Comparison of ENCODE assay signal across 10 cellular contexts in genomic region chr17:48996696-48997102, GRCh38. TPM values are rescaled to one million over a fixed set of nuclear protein-coding genes. Genes with fewer than 3 reads are reported as not detected.
DNase-seq lines count a peak whose midpoint lies in the region; ATAC-seq and TF ChIP-seq lines count a peak whose summit lies in the region.
"Had no signal": no experiment of that assay in that cellular context is flagged by ENCODE, and none has a peak within 500 bp of the region (broad histone marks: within the 10 kb centered on the region; RNA-seq: fewer than 3 reads in every experiment).

No MANE protein-coding gene starts in this region.

- POLR2A ChIA-PET in HEK293T (lab: Yijun Ruan, JAX): interaction anchor here (0.6 to 6.0 kb wide), 28 partner anchors 8 to 949 kb away, joined by 3 to 73 read pairs (median 6); partner anchors contain the start of genes ATP5MC1, GIP, NFE2L1 and SNF8

- ATAC-seq in foreskin keratinocyte: no peak

- peak overlapping the region; percentile 77 for H3K4me3 ChIP-seq in BE2C (ENCODE audit: low read depth, low read length)
- H3K4me3 ChIP-seq in adipocyte (ENCODE audit: low read length): peak overlapping the region; percentile 74
- H3K4me3 ChIP-seq in mesodermal cell (ENCODE audit: extremely low read depth, insufficient read depth, low read length, poor library complexity, severe bottlenecking): peak overlapping the region; percentile 97

- H3K27ac ChIP-seq in mesodermal cell (ENCODE audit: low read depth, low read length, severe bottlenecking) (peak overlapping the region; percentile 98), foreskin keratinocyte (no peak overlapping the region)

- no peak overlapping the region for H3K9ac ChIP-seq in adipocyte (ENCODE audit: low read length)

- 0 to 1% methylated on average over 7 to 17 of the region's 25 CpGs for WGBS in mesodermal cell (ENCODE audit: insufficient coverage in 2 of 2), 2 experiments

- H3K4me1 ChIP-seq in BE2C (no peaks in the 10 kb centered on the region), adipocyte (ENCODE audit: control insufficient read depth, insufficient read depth, low read length) (peaks cover 11% of the 10 kb centered on the region), mesodermal cell (ENCODE audit: control insufficient read depth, insufficient read depth, low read length, poor library complexity, severe bottlenecking) (peaks cover 15% of the 10 kb centered on the region), foreskin keratinocyte (no peaks in the 10 kb centered on the region)

- DNase-seq in BE2C (no peak), HEK293T (ENCODE audit: extremely low spot score) (no peak), adipocyte (ENCODE audit: low read depth) (no peak), GF-D8 (lab: John Stamatoyannopoulos, UW) (no peak), foreskin keratinocyte (no peak), NCI-H526 (lab: John Stamatoyannopoulos, UW) (no peak), NCI-H187 (lab: John Stamatoyannopoulos, UW) (no peak)
- DNase-seq: GDM1, NCI-H2171 had no signal

- no peaks in the 10 kb centered on the region for H3K36me3 ChIP-seq in BE2C
- no peaks in the 10 kb centered on the region for H3K36me3 ChIP-seq in adipocyte (ENCODE audit: control insufficient read depth, insufficient read depth, low read length, severe bottlenecking)
- peaks cover 24% of the 10 kb centered on the region for H3K36me3 ChIP-seq in mesodermal cell (ENCODE audit: control insufficient read depth, insufficient read depth, low read length)

- CTCF ChIA-PET in HEK293T (lab: Yijun Ruan, JAX): interaction anchor here (0.9 to 2.7 kb wide), 2 partner anchors 23 to 42 kb away, joined by 5 to 9 read pairs; no protein-coding TSS in a partner anchor

- TF ChIP-seq CTCF in BE2C (IDR thresholded peaks at IDR 0.05; ENCODE audit: low read depth, low read length): no peak
- no peak for TF ChIP-seq CTCF in foreskin keratinocyte (conservative IDR thresholded peaks at IDR 0.05)

- H3K9me3 ChIP-seq in BE2C: no peaks in the 10 kb centered on the region
- H3K9me3 ChIP-seq in adipocyte (ENCODE audit: control insufficient read depth, low read length): no peaks in the 10 kb centered on the region
- no peaks in the 10 kb centered on the region for H3K9me3 ChIP-seq in mesodermal cell (ENCODE audit: control insufficient read depth, low read length)

- H3K27me3 ChIP-seq in BE2C (peaks cover 85% of the 10 kb centered on the region), adipocyte (replicated peaks; ENCODE audit: control insufficient read depth, insufficient read depth, low read length) (peaks cover 59% of the 10 kb centered on the region), foreskin keratinocyte (peaks cover 100% of the 10 kb centered on the region)

TF ChIP-seq in HEK293T, 16 proteins besides CTCF, POLR2A, EP300 and RAD21:
- TF ChIP-seq FOXM1 (IDR thresholded peaks at IDR 0.05; ENCODE audit: borderline replicate concordance) (peak; percentile 53; the same call in 1 of the 2 replicates), L3MBTL2 (conservative IDR thresholded peaks at IDR 0.05) (no peak), PKNOX1 (IDR thresholded peaks at IDR 0.05) (peak; percentile 37), TARDBP (IDR thresholded peaks at IDR 0.05) (peak; percentile 67; the same call in 1 of the 2 replicates), HDGF (IDR thresholded peaks at IDR 0.05; ENCODE audit: borderline replicate concordance) (no peak), FOXK2 (IDR thresholded peaks at IDR 0.05) (no peak)

RNA-seq across cellular contexts. Expression of gene IGF2BP1, which starts 0.5 kb away (rescaled TPM):
- polyA plus RNA-seq in BE2C (2012; ENCODE audit: insufficient read depth, insufficient read length, low read depth): 20.5 TPM
- polyA plus RNA-seq in mesodermal cell (2013, experiment 1 of 2): 132 TPM
- polyA plus RNA-seq in mesodermal cell (2013, experiment 2 of 2): 126 TPM
- 0.03 TPM in 1 of 2 replicates, not detected in the other for total RNA-seq in foreskin keratinocyte
- not detected in 2 replicates for polyA plus RNA-seq in foreskin keratinocyte

RNA-seq across cellular contexts. Expression of gene GIP, which starts 28.3 kb away (rescaled TPM):
- polyA plus RNA-seq in BE2C (2012; ENCODE audit: insufficient read depth, insufficient read length, low read depth): not detected
- 0.77 TPM for polyA plus RNA-seq in mesodermal cell (2013, experiment 1 of 2)
- polyA plus RNA-seq in mesodermal cell (2013, experiment 2 of 2): 1.3 TPM
- not detected in 2 replicates for total RNA-seq in foreskin keratinocyte
- polyA plus RNA-seq in foreskin keratinocyte: not detected in 2 replicates

RNA-seq across cellular contexts. Expression of gene SNF8, which starts 52.1 kb away (rescaled TPM):
- 164 TPM for polyA plus RNA-seq in BE2C (2012; ENCODE audit: insufficient read depth, insufficient read length, low read depth)
- 163 TPM for polyA plus RNA-seq in mesodermal cell (2013, experiment 1 of 2)
- polyA plus RNA-seq in mesodermal cell (2013, experiment 2 of 2): 133 TPM
- total RNA-seq in foreskin keratinocyte: 96.2 and 106 TPM in 2 replicates
- 214 and 219 TPM in 2 replicates for polyA plus RNA-seq in foreskin keratinocyte
